Comparison of ENCODE assay signal across 17 cellular contexts in genomic region chr6:53961679-53962370, GRCh38.
DNase-seq lines count a peak whose midpoint lies in the region; ATAC-seq and TF ChIP-seq lines count a peak whose summit lies in the region.
"Had no signal": no experiment of that assay in that cellular context is flagged by ENCODE, and none has a peak within 500 bp of the region (broad histone marks: within the 10 kb centered on the region; RNA-seq: fewer than 3 reads in every experiment).

No MANE protein-coding gene starts in this region.

- TF ChIP-seq CTCF in H9 (conservative IDR thresholded peaks at IDR 0.05) (no peak), WTC11 (IDR thresholded peaks at IDR 0.05) (no peak)

- H4K8ac ChIP-seq in H9 (replicated peaks; ENCODE audit: insufficient read length, low read depth, low read length) = no peak overlapping the region

- H2AFZ ChIP-seq in H9 (ENCODE audit: low read length) = no peak overlapping the region

- ATAC-seq in WTC11 = peak; percentile 98
- no peak for ATAC-seq in GM18502 (IDR thresholded peaks at IDR 0.05; ENCODE audit: poor library complexity, unreplicated experiment)
- ATAC-seq in stimulated activated naive B cell treated with anti-CD40 and anti-IgM and Interleukin-4, amounts not matched to agents 10 μg/mL and 1 μg/mL and 100 μg/mL, for 72 hours (replicated peaks) = no peak

- H4K91ac ChIP-seq in H9 (ENCODE audit: insufficient read length, low read depth, low read length) = no peak overlapping the region

- H3K4me3 Mint-ChIP-seq in H9 = no peak overlapping the region
- no peak overlapping the region for H3K4me3 Mint-ChIP-seq in WTC11
- no peak overlapping the region for H3K4me3 Mint-ChIP-seq in stimulated activated naive B cell treated with anti-CD40 and anti-IgM and Interleukin-4, amounts not matched to agents 10 μg/mL and 1 μg/mL and 100 μg/mL, for 72 hours
- H3K4me3 Mint-ChIP-seq: IgD-negative memory B cell, naive B cell had no signal

- no peaks in the 10 kb centered on the region for H3K27me3 Mint-ChIP-seq in H9 (ENCODE audit: low read depth)
- no peaks in the 10 kb centered on the region for H3K27me3 Mint-ChIP-seq in WTC11 (ENCODE audit: low read depth)
- H3K27me3 Mint-ChIP-seq in stimulated activated naive B cell treated with anti-CD40 and anti-IgM and Interleukin-4, amounts not matched to agents 10 μg/mL and 1 μg/mL and 100 μg/mL, for 72 hours = peaks cover 10 to 12% of the 10 kb centered on the region in 2 donors
- H3K27me3 Mint-ChIP-seq: IgD-negative memory B cell had no signal

- no peak overlapping the region for H3K56ac ChIP-seq in H9 (ENCODE audit: insufficient read length, low read depth, low read length)

- H3K4me1 Mint-ChIP-seq in H9 (peaks cover 12 to 16% of the 10 kb centered on the region in 2 experiments), WTC11 (peaks cover 14% of the 10 kb centered on the region)
- peaks cover 0 to 4% of the 10 kb centered on the region in 2 donors for H3K4me1 Mint-ChIP-seq in stimulated activated naive B cell treated with anti-CD40 and anti-IgM and Interleukin-4, amounts not matched to agents 10 μg/mL and 1 μg/mL and 100 μg/mL, for 72 hours
- H3K4me1 Mint-ChIP-seq: naive B cell had no signal

- H3K9me3 Mint-ChIP-seq in H9 (no peaks in the 10 kb centered on the region), WTC11 (no peaks in the 10 kb centered on the region)
- no peaks in the 10 kb centered on the region for H3K9me3 Mint-ChIP-seq in stimulated activated naive B cell treated with anti-CD40 and anti-IgM and Interleukin-4, amounts not matched to agents 10 μg/mL and 1 μg/mL and 100 μg/mL, for 72 hours
- H3K9me3 Mint-ChIP-seq: naive B cell had no signal

- no peaks in the 10 kb centered on the region for H3K79me1 ChIP-seq in H9 (ENCODE audit: insufficient read depth, low read depth, low read length, poor library complexity, severe bottlenecking)

- no peak overlapping the region for H2BK15ac ChIP-seq in H9 (ENCODE audit: low read depth, low read length)

- H3K79me2 ChIP-seq in H9 (ENCODE audit: insufficient read depth, low read length) = no peaks in the 10 kb centered on the region; the same call in 1 of the 2 replicates

- H3K23me2 ChIP-seq in H9 (ENCODE audit: insufficient read length, low read depth, low read length, poor library complexity, severe bottlenecking) = no peaks in the 10 kb centered on the region

- no peak overlapping the region for H3K14ac ChIP-seq in H9 (ENCODE audit: insufficient read depth, low read length)

- no peak overlapping the region for H2BK5ac ChIP-seq in H9 (ENCODE audit: insufficient read length, low read length)

- H3K4ac ChIP-seq in H9 (ENCODE audit: low read depth, low read length) = no peak overlapping the region

- H3K23ac ChIP-seq in H9 (ENCODE audit: insufficient read length, low read depth, low read length) = no peak overlapping the region

- peak overlapping the region; percentile 67 for H3T11ph ChIP-seq in H9 (ENCODE audit: low read length)

- WGBS in H9 (ENCODE audit: extremely low coverage, insufficient read length, low lambda C conversion rate) = no CpG with 5 or more reads among the region's 7 CpGs

- POLR2A ChIA-PET in WTC11 (lab: Charles Lee) = no interaction called here

- no peak overlapping the region for H2BK20ac ChIP-seq in H9 (ENCODE audit: low read depth, low read length, poor library complexity, severe bottlenecking)

- in situ Hi-C loops in ACHN (cut with HindIII; ENCODE audit: low pct_ligation_motif_present, low pct_unique_long_range_greater_than_20kb, low sequenced_read_pairs) = no loop called here

- peaks cover 2% of the 10 kb centered on the region; the same call in 1 of the 2 replicates for H3K4me1 ChIP-seq in H9 (ENCODE audit: insufficient read depth, low read length)
- H3K4me1 ChIP-seq: spleen, vagina had no signal

- CTCF ChIA-PET in WTC11 (lab: Charles Lee) = interaction anchor here (1.4 kb wide), 1 partner anchor 167 kb away, joined by 4 read pairs; the partner anchor contains the start of gene LRRC1

- H2AK5ac ChIP-seq in H9 (ENCODE audit: insufficient read length, low read length) = no peak overlapping the region

- H3K4me2 ChIP-seq in H9 (ENCODE audit: insufficient read depth, insufficient read length, low read length) = no peak overlapping the region
- H3K4me2 ChIP-seq: BLaER1 had no signal

- no peak overlapping the region for H2BK12ac ChIP-seq in H9 (ENCODE audit: insufficient read length, low read depth, low read length)

- no peaks in the 10 kb centered on the region for H3K27me3 ChIP-seq in H9 (ENCODE audit: insufficient read depth, low read length)
- H3K27me3 ChIP-seq: BLaER1, vagina had no signal

- H4K5ac ChIP-seq in H9 (ENCODE audit: insufficient read length, low read depth, low read length) = no peak overlapping the region

- DNase-seq in ACHN (peak; percentile 42), H9 (peak; percentile 51), WTC11 (ENCODE audit: low spot score) (peak; percentile 43), left kidney (ENCODE audit: low read depth, low spot score) (peak; percentile 66), MV-4-11 (lab: John Stamatoyannopoulos, UW) (no peak)
- no peak for DNase-seq in stimulated activated naive CD4-positive, alpha-beta T cell treated with Interleukin-2 at 50 U/mL for 16 hours (lab: John Stamatoyannopoulos, UW)
- no peak for DNase-seq in stimulated activated naive B cell treated with anti-CD40 and anti-IgM and Interleukin-4, amounts not matched to agents 10 μg/mL and 1 μg/mL and 100 μg/mL, for 72 hours
- DNase-seq: anterior cingulate cortex; effector CD8-positive, alpha-beta T cell; naive B cell; NCI-H2107; spleen had no signal

- H3K9me3 ChIP-seq in H9 (ENCODE audit: control insufficient read depth, low read depth, low read length) = no peaks in the 10 kb centered on the region
- H3K9me3 ChIP-seq: vagina had no signal

- no peaks in the 10 kb centered on the region for H4K20me1 ChIP-seq in H9 (ENCODE audit: control insufficient read depth, insufficient read depth, insufficient read length)
- H4K20me1 ChIP-seq: BLaER1 had no signal

- H3K27ac ChIP-seq in H9 (ENCODE audit: insufficient read length, low read depth, low read length) = no peak overlapping the region
- H3K27ac ChIP-seq: BLaER1, spleen, vagina, VCaP had no signal

- H3K9ac ChIP-seq in H9 (ENCODE audit: extremely low read depth, insufficient read length, low read length) = no peak overlapping the region
- H3K9ac ChIP-seq: BLaER1 had no signal

- H3K18ac ChIP-seq in H9 (ENCODE audit: insufficient read length, low read depth, low read length) = no peak overlapping the region

- H3K27ac Mint-ChIP-seq in H9 (peak overlapping the region in 2 of 3 experiments; percentile 93 to 96; a peak in 5 of 7 replicates), WTC11 (peak overlapping the region; percentile 86)
- H3K27ac Mint-ChIP-seq in stimulated activated naive B cell treated with anti-CD40 and anti-IgM and Interleukin-4, amounts not matched to agents 10 μg/mL and 1 μg/mL and 100 μg/mL, for 72 hours = no peak overlapping the region
- H3K27ac Mint-ChIP-seq: IgD-negative memory B cell, naive B cell had no signal

- H3K36me3 Mint-ChIP-seq in H9 (ENCODE audit: insufficient read depth in 1 of 3, low read depth in 3 of 3) (no peaks in the 10 kb centered on the region; a peak in 1 of 7 replicates), WTC11 (no peaks in the 10 kb centered on the region)
- no peaks in the 10 kb centered on the region for H3K36me3 Mint-ChIP-seq in stimulated activated naive B cell treated with anti-CD40 and anti-IgM and Interleukin-4, amounts not matched to agents 10 μg/mL and 1 μg/mL and 100 μg/mL, for 72 hours
- H3K36me3 Mint-ChIP-seq: naive B cell had no signal

- peak overlapping the region; percentile 71 for H2BK120ac ChIP-seq in H9 (ENCODE audit: low read depth, low read length, poor library complexity, severe bottlenecking)

TF ChIP-seq in WTC11, 78 proteins besides CTCF, POLR2A, EP300 and RAD21 (continues in another document):
- TF ChIP-seq USF1 (CRISPR knock-in tag; IDR thresholded peaks at IDR 0.05) = no peak
- no peak for TF ChIP-seq CBFB (CRISPR knock-in tag; IDR thresholded peaks at IDR 0.05; ENCODE audit: low read depth)
- TF ChIP-seq GRHL2 (CRISPR knock-in tag; IDR thresholded peaks at IDR 0.05; ENCODE audit: insufficient replicate concordance, severe bottlenecking) = no peak
- TF ChIP-seq NFYB (CRISPR knock-in tag; conservative IDR thresholded peaks at IDR 0.05; ENCODE audit: low read depth) = no peak
- TF ChIP-seq, protein P1, sequence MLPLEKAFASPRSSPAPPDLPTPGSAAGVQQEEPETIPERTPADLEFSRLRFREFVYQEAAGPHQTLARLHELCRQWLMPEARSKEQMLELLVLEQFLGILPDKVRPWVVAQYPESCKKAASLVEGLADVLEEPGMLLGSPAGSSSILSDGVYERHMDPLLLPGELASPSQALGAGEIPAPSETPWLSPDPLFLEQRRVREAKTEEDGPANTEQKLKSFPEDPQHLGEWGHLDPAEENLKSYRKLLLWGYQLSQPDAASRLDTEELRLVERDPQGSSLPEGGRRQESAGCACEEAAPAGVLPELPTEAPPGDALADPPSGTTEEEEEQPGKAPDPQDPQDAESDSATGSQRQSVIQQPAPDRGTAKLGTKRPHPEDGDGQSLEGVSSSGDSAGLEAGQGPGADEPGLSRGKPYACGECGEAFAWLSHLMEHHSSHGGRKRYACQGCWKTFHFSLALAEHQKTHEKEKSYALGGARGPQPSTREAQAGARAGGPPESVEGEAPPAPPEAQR (CRISPR knock-in tag; IDR thresholded peaks at IDR 0.05) = no peak
- TF ChIP-seq ESRRA (CRISPR knock-in tag; IDR thresholded peaks at IDR 0.05; ENCODE audit: borderline replicate concordance) = no peak
- TF ChIP-seq HMGXB4 (CRISPR knock-in tag; IDR thresholded peaks at IDR 0.05) = no peak
- TF ChIP-seq CREB1 (CRISPR knock-in tag; IDR thresholded peaks at IDR 0.05) = no peak

Comparison
In these comparisons a context has a peak if more than half of its experiments do, and no peak if none do; other contexts are left out.
1. DNase-seq: peak in ACHN (single experiment), H9 (single experiment), WTC11 (single experiment) and left kidney (single experiment); none in stimulated activated naive CD4-positive, alpha-beta T cell treated with Interleukin-2 at 50 U/mL for 16 hours (single experiment), MV-4-11 (single experiment) and stimulated activated naive B cell treated with anti-CD40 and anti-IgM and Interleukin-4, amounts not matched to agents 10 μg/mL and 1 μg/mL and 100 μg/mL, for 72 hours (single experiment).